ENCODE assay signal across 16 cellular contexts in genomic region chr6:114364295-114364694, GRCh38. TPM values are rescaled to one million over a fixed set of nuclear protein-coding genes. Genes with fewer than 3 reads are reported as not detected.
A peak's percentile ranks its signal among the peaks of the same experiment; 100 is the strongest.
DNase-seq lines count a peak whose midpoint lies in the region; ATAC-seq and TF ChIP-seq lines count a peak whose summit lies in the region.
"Had no signal": no experiment of that assay in that cellular context is flagged by ENCODE, and none has a peak within 500 bp of the region (broad histone marks: within the 10 kb centered on the region; RNA-seq: fewer than 3 reads in every experiment).

No MANE protein-coding gene starts in this region.

- peak overlapping the region; percentile 54 for H3K27ac ChIP-seq in SJSA1
- no peak overlapping the region for H3K27ac ChIP-seq in foreskin keratinocyte
- H3K27ac ChIP-seq: ascending aorta, right atrium auricular region had no signal

- H3K4me1 ChIP-seq in SJSA1 (replicated peaks) (peaks cover 39% of the 10 kb centered on the region), foreskin keratinocyte (no peaks in the 10 kb centered on the region)
- H3K4me1 ChIP-seq: ascending aorta, right atrium auricular region had no signal

- no peak for TF ChIP-seq CTCF in foreskin keratinocyte (conservative IDR thresholded peaks at IDR 0.05)

- DNase-seq in H4 (ENCODE audit: low spot score) = peak; percentile 27
- DNase-seq in SJSA1 (ENCODE audit: low read depth in 1 of 2, low spot score in 2 of 2) = peak; percentile 77 to 78
- peak; percentile 9 to 60 for DNase-seq in foreskin keratinocyte
- peak; percentile 82 for DNase-seq in renal cortical epithelial cell (ENCODE audit: low read depth)
- DNase-seq in activated naive CD4-positive, alpha-beta T cell treated with anti-CD3 and anti-CD28 coated beads, Interleukin-2, amount 50 U/mL, for 72 hours (ENCODE audit: low spot score in 2 of 2) = no peak
- DNase-seq in Ammon's horn (ENCODE audit: low spot score) = no peak
- no peak for DNase-seq in NAMALWA (ENCODE audit: low spot score)
- DNase-seq in NCI-H1694 treated with DMSO at 0.1 percent for 48 hours (lab: John Stamatoyannopoulos, UW) = no peak
- DNase-seq: activated B cell treated with CpG ODN at 0.5 μM for 24 hours; activated T-cell treated with anti-CD3 and anti-CD28 coated beads, Interleukin-2, amount 50 U/mL, for 1 hour; CD8-positive, alpha-beta T cell; NCI-H1092 treated with DMSO at 0.1 percent for 48 hours; NCI-H524; SHP77 treated with DMSO at 0.1 percent for 48 hours had no signal

- no peaks in the 10 kb centered on the region for H3K9me3 Mint-ChIP-seq in activated naive CD4-positive, alpha-beta T cell treated with anti-CD3 and anti-CD28 coated beads, Interleukin-2, amount 50 U/mL, for 72 hours
- H3K9me3 Mint-ChIP-seq: activated B cell treated with CpG ODN at 0.5 μM for 24 hours; CD8-positive, alpha-beta T cell had no signal

- no peaks in the 10 kb centered on the region for H3K36me3 Mint-ChIP-seq in activated naive CD4-positive, alpha-beta T cell treated with anti-CD3 and anti-CD28 coated beads, Interleukin-2, amount 50 U/mL, for 72 hours
- H3K36me3 Mint-ChIP-seq: CD8-positive, alpha-beta T cell had no signal

- no peaks in the 10 kb centered on the region for H3K36me3 ChIP-seq in SJSA1
- H3K36me3 ChIP-seq: ascending aorta, right atrium auricular region had no signal

- H3K9me3 ChIP-seq in SJSA1 (replicated peaks) = no peaks in the 10 kb centered on the region
- H3K9me3 ChIP-seq: ascending aorta, right atrium auricular region had no signal

- H3K4me3 ChIP-seq in SJSA1 = no peak overlapping the region
- H3K4me3 ChIP-seq: ascending aorta, right atrium auricular region had no signal

- H3K27me3 ChIP-seq in SJSA1 (replicated peaks) (no peaks in the 10 kb centered on the region), foreskin keratinocyte (no peaks in the 10 kb centered on the region)
- H3K27me3 ChIP-seq: ascending aorta, right atrium auricular region had no signal

- peak; percentile 85 for ATAC-seq in foreskin keratinocyte
- ATAC-seq in activated naive CD4-positive, alpha-beta T cell treated with anti-CD3 and anti-CD28 coated beads, Interleukin-2, amount 50 U/mL, for 72 hours = no peak
- ATAC-seq: CD8-positive, alpha-beta T cell had no signal

- H3K27ac Mint-ChIP-seq in activated naive CD4-positive, alpha-beta T cell treated with anti-CD3 and anti-CD28 coated beads, Interleukin-2, amount 50 U/mL, for 72 hours = no peak overlapping the region
- H3K27ac Mint-ChIP-seq: activated B cell treated with CpG ODN at 0.5 μM for 24 hours; CD8-positive, alpha-beta T cell had no signal

RNA-seq across cellular contexts. Expression of gene HS3ST5, which starts 21.5 kb away (rescaled TPM):
- not detected in 2 replicates for total RNA-seq in H4 (2014; rRNA removed; shearing (Covaris generic))
- total RNA-seq in SJSA1 (2014; rRNA removed; shearing (Covaris generic)) = 1.7 and 2.9 TPM in 2 replicates
- total RNA-seq in foreskin keratinocyte (not detected in 2 replicates), renal cortical epithelial cell (not detected in 2 replicates)
- polyA plus RNA-seq in foreskin keratinocyte = not detected in 2 replicates
- not detected for total RNA-seq in activated naive CD4-positive, alpha-beta T cell treated with anti-CD3 and anti-CD28 coated beads, Interleukin-2, amount 50 U/mL, for 72 hours
- total RNA-seq: activated B cell treated with CpG ODN at 0.5 μM for 24 hours; ascending aorta; CD8-positive, alpha-beta T cell; right atrium auricular region had no signal

Comparison
In these comparisons a context has a peak if more than half of its experiments do, and no peak if none do; other contexts are left out.
1. DNase-seq: peak in H4 (single experiment), SJSA1 (2 of 2), foreskin keratinocyte (2 of 2) and renal cortical epithelial cell (single experiment); none in activated naive CD4-positive, alpha-beta T cell treated with anti-CD3 and anti-CD28 coated beads, Interleukin-2, amount 50 U/mL, for 72 hours (0 of 2), Ammon's horn (single experiment), NAMALWA (single experiment) and NCI-H1694 treated with DMSO at 0.1 percent for 48 hours (single experiment).